Comparison of ENCODE assay signal across 2 cellular contexts in the genomic region with DNA sequence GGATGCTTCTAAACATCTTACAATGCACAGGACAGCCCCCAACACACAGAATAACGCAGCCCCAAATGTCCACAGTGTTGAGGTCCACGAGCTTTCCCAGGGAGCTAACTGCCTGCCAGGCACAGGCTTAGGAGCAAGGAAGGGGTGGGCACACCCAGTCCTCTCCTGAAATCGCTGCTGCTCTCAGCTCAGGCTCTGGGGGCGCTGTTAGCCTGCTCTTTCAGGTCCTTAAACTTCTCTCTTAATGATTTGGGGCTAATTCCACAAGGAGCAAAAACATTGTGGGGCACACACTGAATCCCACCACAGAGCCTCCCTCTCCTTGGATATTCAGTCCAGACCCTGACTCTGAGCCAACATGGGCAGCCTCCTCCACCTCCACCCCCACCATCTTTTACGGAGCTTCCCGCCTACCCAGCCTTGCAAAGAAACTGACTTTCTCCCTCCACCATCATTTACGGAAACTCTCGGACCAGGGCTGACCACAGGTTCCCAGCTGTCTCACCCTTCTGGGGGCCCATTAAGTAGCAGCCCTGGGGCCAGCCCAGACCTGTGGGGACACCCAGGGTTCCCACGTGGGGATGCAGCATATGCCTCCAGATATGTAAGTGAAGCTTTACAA.
TF ChIP-seq lines count a peak whose summit lies in the region.

No MANE protein-coding gene starts in this region.

TF ChIP-seq in A549, 52 proteins besides CTCF, POLR2A, EP300 and RAD21:
- no peak for TF ChIP-seq CHD2 (IDR thresholded peaks at IDR 0.05; ENCODE audit: low read length, partially characterized antibody)
- TF ChIP-seq POLR2AphosphoS2 (conservative IDR thresholded peaks at IDR 0.05; ENCODE audit: low read length) = no peak
- TF ChIP-seq MYC (IDR thresholded peaks at IDR 0.05; ENCODE audit: borderline replicate concordance, low read length) = no peak
- TF ChIP-seq FOSB (CRISPR knock-in tag; IDR thresholded peaks at IDR 0.05) = no peak
- TF ChIP-seq SMC3 (IDR thresholded peaks at IDR 0.05) = peak; percentile 32; the same call in 2 of the 3 replicates
- TF ChIP-seq ZC3H11A (IDR thresholded peaks at IDR 0.05) = no peak
- TF ChIP-seq RNF2 (IDR thresholded peaks at IDR 0.05; ENCODE audit: borderline replicate concordance, low read depth) = no peak
- no peak for TF ChIP-seq KDM1A (IDR thresholded peaks at IDR 0.05; ENCODE audit: low read depth)

TF ChIP-seq in HepG2, 621 proteins besides CTCF, POLR2A, EP300 and RAD21:
- TF ChIP-seq SMC3 (IDR thresholded peaks at IDR 0.05; ENCODE audit: low read length) = peak; percentile 5; the same call in 1 of the 2 replicates
- peak; percentile 70 for TF ChIP-seq STAG1 (CRISPR knock-in tag; IDR thresholded peaks at IDR 0.05)
- TF ChIP-seq XRCC5 (optimal IDR thresholded peaks at IDR 0.05; ENCODE audit: low read length) = peak; percentile 90
- TF ChIP-seq SP5 (CRISPR knock-in tag; IDR thresholded peaks at IDR 0.05; ENCODE audit: borderline replicate concordance, low read depth) = no peak
TF ChIP-seq in HepG2: peak in this region for 3.
